Comparison of ENCODE assay signal across 37 cellular contexts in the genomic region with DNA sequence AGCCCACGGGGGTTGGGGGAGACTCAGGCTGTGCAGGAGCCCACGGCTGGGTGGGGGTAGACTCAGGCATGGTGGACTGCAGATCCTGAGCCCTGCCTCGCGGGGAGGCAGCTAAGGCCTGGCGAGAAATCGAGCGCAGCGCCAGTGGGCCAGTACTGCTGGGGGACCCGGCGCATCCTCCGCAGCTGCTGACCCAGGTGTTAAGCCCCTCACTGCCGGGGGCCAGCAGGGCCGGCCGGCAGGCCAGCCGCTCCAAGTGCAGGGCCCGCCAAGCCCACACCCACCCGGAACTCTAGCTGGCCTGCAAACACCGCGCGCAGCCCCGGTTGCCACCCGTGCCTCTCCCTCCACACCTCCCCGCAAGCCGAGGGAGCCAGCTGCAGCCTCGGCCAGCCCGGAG.
"Had no signal": no experiment of that assay in that cellular context is flagged by ENCODE, and none has a peak within 500 bp of the region (broad histone marks: within the 10 kb centered on the region; RNA-seq: fewer than 3 reads in every experiment).

No MANE protein-coding gene starts in this region.

- H3K4me3 ChIP-seq: ascending aorta, cardiac muscle cell had no signal

- H3K9me3 Mint-ChIP-seq: activated naive CD4-positive, alpha-beta T cell treated with anti-CD3 and anti-CD28 coated beads, Interleukin-2, amount 50 U/mL, for 24 hours; central memory CD8-positive, alpha-beta T cell had no signal

- FAIRE-seq: bronchial epithelial cell, TTC549 had no signal

- H3K4me1 Mint-ChIP-seq: brain had no signal

- H3K4me1 ChIP-seq: ascending aorta had no signal

- H3K9me3 ChIP-seq: ascending aorta had no signal

- H3K27ac ChIP-seq: ascending aorta, cardiac muscle cell, VCaP had no signal

- DNase-seq: activated B cell treated with CpG ODN at 0.5 μM for 24 hours; activated CD4-positive, alpha-beta memory T cell treated with anti-CD3 and anti-CD28 coated beads for 36 hours; activated CD4-positive, alpha-beta T cell treated with anti-CD3 and anti-CD28 coated beads for 4 hours; activated CD4-positive, alpha-beta T cell treated with anti-CD3 and anti-CD28 coated beads, Interleukin-2, amount 10 ng/mL, durations not matched to agents 24 days and 14 days; activated CD4-positive, alpha-beta T cell treated with anti-CD3 and anti-CD28 coated beads, Interleukin-2, amount 50 U/mL, for 1 hour; activated CD4-positive, alpha-beta T cell treated with anti-CD3 and anti-CD28 coated beads, Interleukin-2, amount 50 U/mL, for 4 hours; activated CD4-positive, CD25-positive, alpha-beta regulatory T cell treated with anti-CD3 and anti-CD28 coated beads, Interleukin-2, amount 50 U/mL, for 72 hours; activated CD8-positive, alpha-beta memory T cell treated with anti-CD3 and anti-CD28 coated beads, Interleukin-2, amount 50 U/mL, for 4 hours; activated CD8-positive, alpha-beta T cell treated with anti-CD3 and anti-CD28 coated beads for 36 hours; activated effector memory CD4-positive, alpha-beta T cell treated with anti-CD3 and anti-CD28 coated beads, Interleukin-2, amount 50 U/mL, for 16 hours; activated naive CD4-positive, alpha-beta T cell treated with anti-CD3 and anti-CD28 coated beads, Interleukin-2, amount 10 ng/mL, durations not matched to agents 7 days and 5 days; activated naive CD4-positive, alpha-beta T cell treated with Interleukin-2 at 50 U/mL for 16 hours; activated naive CD8-positive, alpha-beta T cell treated with anti-CD3 and anti-CD28 coated beads, Interleukin-2, amount 10 ng/mL, durations not matched to agents 7 days and 5 days; activated naive CD8-positive, alpha-beta T cell treated with anti-CD3 and anti-CD28 coated beads, Interleukin-2, amount 50 U/mL, for 24 hours; activated T-cell treated with anti-CD3 and anti-CD28 coated beads for 4 hours; activated T-cell treated with anti-CD3 and anti-CD28 coated beads, Interleukin-2, amount 50 U/mL, for 1 hour; activated T-cell treated with anti-CD3 and anti-CD28 coated beads, Interleukin-2, amount 50 U/mL, for 4 hours; activated T-cell treated with anti-CD3 and anti-CD28 coated beads, Interleukin-2, amount 50 U/mL, for 72 hours; amygdala; anterior cingulate cortex; caudate nucleus; cerebellar nuclear complex; T-cell; T-helper 17 cell; T-helper 9 cell had no signal

- H3K4me3 Mint-ChIP-seq: activated B cell treated with CpG ODN at 0.5 μM for 24 hours; activated CD4-positive, alpha-beta memory T cell treated with anti-CD3 and anti-CD28 coated beads for 36 hours; activated CD4-positive, alpha-beta T cell treated with anti-CD3 and anti-CD28 coated beads, Interleukin-2, amount 10 ng/mL, durations not matched to agents 24 days and 14 days; activated CD8-positive, alpha-beta T cell treated with anti-CD3 and anti-CD28 coated beads for 36 hours; activated naive CD4-positive, alpha-beta T cell treated with anti-CD3 and anti-CD28 coated beads, Interleukin-2, amount 10 ng/mL, durations not matched to agents 7 days and 5 days; activated naive CD4-positive, alpha-beta T cell treated with anti-CD3 and anti-CD28 coated beads, Interleukin-2, amount 50 U/mL, for 24 hours; activated naive CD8-positive, alpha-beta T cell; activated naive CD8-positive, alpha-beta T cell treated with anti-CD3 and anti-CD28 coated beads, Interleukin-2, amount 10 ng/mL, durations not matched to agents 7 days and 5 days; activated naive CD8-positive, alpha-beta T cell treated with anti-CD3 and anti-CD28 coated beads, Interleukin-2, amount 50 U/mL, for 24 hours; activated T-cell treated with anti-CD3 and anti-CD28 coated beads, Interleukin-2, amount 50 U/mL, for 4 hours; activated T-cell treated with anti-CD3 and anti-CD28 coated beads, Interleukin-2, amount 50 U/mL, for 72 hours; activated T-helper 1 cell treated with anti-CD3 and anti-CD28 coated beads, Interleukin-12 subunit alpha, Interleukin-12 subunit beta, Interleukin-2, Interleukin-4 antibody, amounts not matched to agents 30 ng/mL and 10 ng/mL and 1 ng/mL, durations not matched to agents 14 hours and 24 hours and 36 hours; activated T-helper 17 cell treated with anti-CD3 and anti-CD28 coated beads, Interleukin-2, amount 50 U/mL, for 72 hours; brain; central memory CD8-positive, alpha-beta T cell; T-helper 17 cell; T-helper 2 cell treated with Interferon-gamma antibody and Interleukin-4, amounts not matched to agents 5 μg/mL and 100 μg/mL, for 36 hours had no signal

- H3K36me3 ChIP-seq: cardiac muscle cell had no signal

- ATAC-seq: activated CD8-positive, alpha-beta T cell treated with anti-CD3 and anti-CD28 coated beads for 36 hours; activated naive CD8-positive, alpha-beta T cell treated with anti-CD3 and anti-CD28 coated beads, Interleukin-2, amount 50 U/mL, for 24 hours; activated T-cell treated with anti-CD3 and anti-CD28 coated beads, Interleukin-2, amount 50 U/mL, for 4 hours; activated T-cell treated with anti-CD3 and anti-CD28 coated beads, Interleukin-2, amount 50 U/mL, for 72 hours; activated T-helper 17 cell treated with anti-CD3 and anti-CD28 coated beads, Interleukin-2, amount 50 U/mL, for 72 hours; T-helper 17 cell had no signal

- H3K27me3 Mint-ChIP-seq: activated B cell treated with CpG ODN at 0.5 μM for 24 hours; activated CD4-positive, alpha-beta memory T cell treated with anti-CD3 and anti-CD28 coated beads for 36 hours; activated CD4-positive, alpha-beta T cell treated with anti-CD3 and anti-CD28 coated beads, Interleukin-2, amount 10 ng/mL, durations not matched to agents 24 days and 14 days; activated CD8-positive, alpha-beta T cell treated with anti-CD3 and anti-CD28 coated beads for 36 hours; activated naive CD4-positive, alpha-beta T cell treated with anti-CD3 and anti-CD28 coated beads, Interleukin-2, amount 10 ng/mL, durations not matched to agents 7 days and 5 days; activated naive CD4-positive, alpha-beta T cell treated with anti-CD3 and anti-CD28 coated beads, Interleukin-2, amount 50 U/mL, for 24 hours; activated naive CD8-positive, alpha-beta T cell; activated naive CD8-positive, alpha-beta T cell treated with anti-CD3 and anti-CD28 coated beads, Interleukin-2, amount 10 ng/mL, durations not matched to agents 7 days and 5 days; activated naive CD8-positive, alpha-beta T cell treated with anti-CD3 and anti-CD28 coated beads, Interleukin-2, amount 50 U/mL, for 24 hours; activated T-helper 17 cell treated with anti-CD3 and anti-CD28 coated beads, Interleukin-2, amount 50 U/mL, for 72 hours; brain; central memory CD8-positive, alpha-beta T cell; T-cell; T-helper 17 cell had no signal

- H3K27ac Mint-ChIP-seq: activated B cell treated with CpG ODN at 0.5 μM for 24 hours; activated CD4-positive, alpha-beta memory T cell treated with anti-CD3 and anti-CD28 coated beads for 36 hours; activated CD8-positive, alpha-beta T cell treated with anti-CD3 and anti-CD28 coated beads for 36 hours; activated naive CD4-positive, alpha-beta T cell treated with anti-CD3 and anti-CD28 coated beads, Interleukin-2, amount 10 ng/mL, durations not matched to agents 7 days and 5 days; activated naive CD8-positive, alpha-beta T cell treated with anti-CD3 and anti-CD28 coated beads, Interleukin-2, amount 50 U/mL, for 24 hours; activated T-cell treated with anti-CD3 and anti-CD28 coated beads, Interleukin-2, amount 50 U/mL, for 72 hours; activated T-helper 1 cell treated with anti-CD3 and anti-CD28 coated beads, Interleukin-12 subunit alpha, Interleukin-12 subunit beta, Interleukin-2, Interleukin-4 antibody, amounts not matched to agents 30 ng/mL and 10 ng/mL and 1 ng/mL, durations not matched to agents 14 hours and 24 hours and 36 hours; activated T-helper 17 cell treated with anti-CD3 and anti-CD28 coated beads, Interleukin-2, amount 50 U/mL, for 72 hours; brain; T-cell; T-helper 17 cell; T-helper 2 cell treated with Interferon-gamma antibody and Interleukin-4, amounts not matched to agents 5 μg/mL and 100 μg/mL, for 36 hours had no signal
